1 cellular context compared by ENCODE assay signal in genomic region chr16:30921748-30922419, GRCh38.
A peak's percentile ranks its signal among the peaks of the same experiment; 100 is the strongest.
TF ChIP-seq lines count a peak whose summit lies in the region.

No MANE protein-coding gene starts in this region.

TF ChIP-seq in K562, 482 proteins besides CTCF, POLR2A, EP300 and RAD21 (continued from another document and continues in another):
- TF ChIP-seq TEAD1 (CRISPR knock-in tag; IDR thresholded peaks at IDR 0.05), result peak in 1 of 2 experiments; percentile 44; a peak in 2 of 4 replicates
- no peak for TF ChIP-seq COPS2 (conservative IDR thresholded peaks at IDR 0.05)
- peak; percentile 92 for TF ChIP-seq RBM25 (IDR thresholded peaks at IDR 0.05; ENCODE audit: low read depth, low read length, severe bottlenecking)
- TF ChIP-seq HNRNPUL1 (IDR thresholded peaks at IDR 0.05; ENCODE audit: low read length), result no peak
- TF ChIP-seq NFIX (CRISPR knock-in tag; IDR thresholded peaks at IDR 0.05; ENCODE audit: low read depth), result no peak
- no peak for TF ChIP-seq TCF7L2 (IDR thresholded peaks at IDR 0.05; ENCODE audit: low read depth, low read length)
- TF ChIP-seq MITF (IDR thresholded peaks at IDR 0.05), result no peak
- TF ChIP-seq ZNF75A (CRISPR knock-in tag; IDR thresholded peaks at IDR 0.05), result no peak
- no peak for TF ChIP-seq MEF2D (tag; conservative IDR thresholded peaks at IDR 0.05; ENCODE audit: low read depth)
- peak; percentile 48; the same call in 1 of the 2 replicates for TF ChIP-seq CREM (IDR thresholded peaks at IDR 0.05; ENCODE audit: low read depth)
- TF ChIP-seq SMARCC2 (IDR thresholded peaks at IDR 0.05; ENCODE audit: low read depth), result 0 out of 2 replicates have a peak, but pooled peaks have one; percentile 36
- TF ChIP-seq REST (CRISPR knock-in tag; IDR thresholded peaks at IDR 0.05; ENCODE audit: low read depth), result no peak
- TF ChIP-seq HNRNPK (IDR thresholded peaks at IDR 0.05; ENCODE audit: low read depth, low read length, poor library complexity, severe bottlenecking), result no peak
- no peak for TF ChIP-seq SRSF3 (IDR thresholded peaks at IDR 0.05; ENCODE audit: insufficient read depth, low read length)
- TF ChIP-seq MTA3 (IDR thresholded peaks at IDR 0.05; ENCODE audit: borderline replicate concordance), result peak; percentile 47; the same call in 1 of the 2 replicates
- TF ChIP-seq, protein P1, sequence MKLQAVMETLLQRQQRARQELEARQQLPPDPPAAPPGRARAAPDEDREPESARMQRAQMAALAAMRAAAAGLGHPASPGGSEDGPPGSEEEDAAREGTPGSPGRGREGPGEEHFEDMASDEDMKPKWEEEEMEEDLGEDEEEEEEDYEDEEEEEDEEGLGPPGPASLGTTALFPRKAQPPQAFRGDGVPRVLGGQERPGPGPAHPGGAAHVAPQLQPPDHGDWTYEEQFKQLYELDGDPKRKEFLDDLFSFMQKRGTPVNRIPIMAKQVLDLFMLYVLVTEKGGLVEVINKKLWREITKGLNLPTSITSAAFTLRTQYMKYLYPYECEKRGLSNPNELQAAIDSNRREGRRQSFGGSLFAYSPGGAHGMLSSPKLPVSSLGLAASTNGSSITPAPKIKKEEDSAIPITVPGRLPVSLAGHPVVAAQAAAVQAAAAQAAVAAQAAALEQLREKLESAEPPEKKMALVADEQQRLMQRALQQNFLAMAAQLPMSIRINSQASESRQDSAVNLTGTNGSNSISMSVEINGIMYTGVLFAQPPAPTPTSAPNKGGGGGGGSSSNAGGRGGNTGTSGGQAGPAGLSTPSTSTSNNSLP (IDR thresholded peaks at IDR 0.05; ENCODE audit: borderline replicate concordance, low read depth, low read length), result no peak
- no peak for TF ChIP-seq ZNF12 (CRISPR knock-in tag; IDR thresholded peaks at IDR 0.05)
- no peak for TF ChIP-seq ZC3H4 (CRISPR knock-in tag; IDR thresholded peaks at IDR 0.05; ENCODE audit: borderline replicate concordance)
- TF ChIP-seq, protein P2, sequence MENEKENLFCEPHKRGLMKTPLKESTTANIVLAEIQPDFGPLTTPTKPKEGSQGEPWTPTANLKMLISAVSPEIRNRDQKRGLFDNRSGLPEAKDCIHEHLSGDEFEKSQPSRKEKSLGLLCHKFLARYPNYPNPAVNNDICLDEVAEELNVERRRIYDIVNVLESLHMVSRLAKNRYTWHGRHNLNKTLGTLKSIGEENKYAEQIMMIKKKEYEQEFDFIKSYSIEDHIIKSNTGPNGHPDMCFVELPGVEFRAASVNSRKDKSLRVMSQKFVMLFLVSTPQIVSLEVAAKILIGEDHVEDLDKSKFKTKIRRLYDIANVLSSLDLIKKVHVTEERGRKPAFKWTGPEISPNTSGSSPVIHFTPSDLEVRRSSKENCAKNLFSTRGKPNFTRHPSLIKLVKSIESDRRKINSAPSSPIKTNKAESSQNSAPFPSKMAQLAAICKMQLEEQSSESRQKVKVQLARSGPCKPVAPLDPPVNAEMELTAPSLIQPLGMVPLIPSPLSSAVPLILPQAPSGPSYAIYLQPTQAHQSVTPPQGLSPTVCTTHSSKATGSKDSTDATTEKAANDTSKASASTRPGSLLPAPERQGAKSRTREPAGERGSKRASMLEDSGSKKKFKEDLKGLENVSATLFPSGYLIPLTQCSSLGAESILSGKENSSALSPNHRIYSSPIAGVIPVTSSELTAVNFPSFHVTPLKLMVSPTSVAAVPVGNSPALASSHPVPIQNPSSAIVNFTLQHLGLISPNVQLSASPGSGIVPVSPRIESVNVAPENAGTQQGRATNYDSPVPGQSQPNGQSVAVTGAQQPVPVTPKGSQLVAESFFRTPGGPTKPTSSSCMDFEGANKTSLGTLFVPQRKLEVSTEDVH (IDR thresholded peaks at IDR 0.05; ENCODE audit: low read depth, partially characterized antibody), result no peak
- TF ChIP-seq, protein P3, sequence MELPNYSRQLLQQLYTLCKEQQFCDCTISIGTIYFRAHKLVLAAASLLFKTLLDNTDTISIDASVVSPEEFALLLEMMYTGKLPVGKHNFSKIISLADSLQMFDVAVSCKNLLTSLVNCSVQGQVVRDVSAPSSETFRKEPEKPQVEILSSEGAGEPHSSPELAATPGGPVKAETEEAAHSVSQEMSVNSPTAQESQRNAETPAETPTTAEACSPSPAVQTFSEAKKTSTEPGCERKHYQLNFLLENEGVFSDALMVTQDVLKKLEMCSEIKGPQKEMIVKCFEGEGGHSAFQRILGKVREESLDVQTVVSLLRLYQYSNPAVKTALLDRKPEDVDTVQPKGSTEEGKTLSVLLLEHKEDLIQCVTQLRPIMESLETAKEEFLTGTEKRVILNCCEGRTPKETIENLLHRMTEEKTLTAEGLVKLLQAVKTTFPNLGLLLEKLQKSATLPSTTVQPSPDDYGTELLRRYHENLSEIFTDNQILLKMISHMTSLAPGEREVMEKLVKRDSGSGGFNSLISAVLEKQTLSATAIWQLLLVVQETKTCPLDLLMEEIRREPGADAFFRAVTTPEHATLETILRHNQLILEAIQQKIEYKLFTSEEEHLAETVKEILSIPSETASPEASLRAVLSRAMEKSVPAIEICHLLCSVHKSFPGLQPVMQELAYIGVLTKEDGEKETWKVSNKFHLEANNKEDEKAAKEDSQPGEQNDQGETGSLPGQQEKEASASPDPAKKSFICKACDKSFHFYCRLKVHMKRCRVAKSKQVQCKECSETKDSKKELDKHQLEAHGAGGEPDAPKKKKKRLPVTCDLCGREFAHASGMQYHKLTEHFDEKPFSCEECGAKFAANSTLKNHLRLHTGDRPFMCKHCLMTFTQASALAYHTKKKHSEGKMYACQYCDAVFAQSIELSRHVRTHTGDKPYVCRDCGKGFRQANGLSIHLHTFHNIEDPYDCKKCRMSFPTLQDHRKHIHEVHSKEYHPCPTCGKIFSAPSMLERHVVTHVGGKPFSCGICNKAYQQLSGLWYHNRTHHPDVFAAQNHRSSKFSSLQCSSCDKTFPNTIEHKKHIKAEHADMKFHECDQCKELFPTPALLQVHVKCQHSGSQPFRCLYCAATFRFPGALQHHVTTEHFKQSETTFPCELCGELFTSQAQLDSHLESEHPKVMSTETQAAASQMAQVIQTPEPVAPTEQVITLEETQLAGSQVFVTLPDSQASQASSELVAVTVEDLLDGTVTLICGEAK (IDR thresholded peaks at IDR 0.05), result no peak
- TF ChIP-seq, protein P3 (CRISPR knock-in tag; IDR thresholded peaks at IDR 0.05), result no peak
- no peak for TF ChIP-seq SETDB1 (IDR thresholded peaks at IDR 0.05; ENCODE audit: low read length)
- TF ChIP-seq SMARCB1 (IDR thresholded peaks at IDR 0.05; ENCODE audit: insufficient read length, low read depth), result no peak
- TF ChIP-seq, protein P4, sequence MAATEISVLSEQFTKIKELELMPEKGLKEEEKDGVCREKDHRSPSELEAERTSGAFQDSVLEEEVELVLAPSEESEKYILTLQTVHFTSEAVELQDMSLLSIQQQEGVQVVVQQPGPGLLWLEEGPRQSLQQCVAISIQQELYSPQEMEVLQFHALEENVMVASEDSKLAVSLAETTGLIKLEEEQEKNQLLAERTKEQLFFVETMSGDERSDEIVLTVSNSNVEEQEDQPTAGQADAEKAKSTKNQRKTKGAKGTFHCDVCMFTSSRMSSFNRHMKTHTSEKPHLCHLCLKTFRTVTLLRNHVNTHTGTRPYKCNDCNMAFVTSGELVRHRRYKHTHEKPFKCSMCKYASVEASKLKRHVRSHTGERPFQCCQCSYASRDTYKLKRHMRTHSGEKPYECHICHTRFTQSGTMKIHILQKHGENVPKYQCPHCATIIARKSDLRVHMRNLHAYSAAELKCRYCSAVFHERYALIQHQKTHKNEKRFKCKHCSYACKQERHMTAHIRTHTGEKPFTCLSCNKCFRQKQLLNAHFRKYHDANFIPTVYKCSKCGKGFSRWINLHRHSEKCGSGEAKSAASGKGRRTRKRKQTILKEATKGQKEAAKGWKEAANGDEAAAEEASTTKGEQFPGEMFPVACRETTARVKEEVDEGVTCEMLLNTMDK (IDR thresholded peaks at IDR 0.05; ENCODE audit: borderline replicate concordance, insufficient read depth, low read depth, low read length, poor library complexity, severe bottlenecking), result peak; percentile 11
- no peak for TF ChIP-seq POU5F1 (IDR thresholded peaks at IDR 0.05; ENCODE audit: borderline replicate concordance, low read depth, low read length, partially characterized antibody)
- TF ChIP-seq CHD1 (IDR thresholded peaks at IDR 0.05; ENCODE audit: low read length), result peak; percentile 60
- no peak for TF ChIP-seq ZNF707 (CRISPR knock-in tag; conservative IDR thresholded peaks at IDR 0.05)
- no peak for TF ChIP-seq RBM17 (IDR thresholded peaks at IDR 0.05; ENCODE audit: borderline replicate concordance, low read depth, low read length)
- TF ChIP-seq FUS (optimal IDR thresholded peaks at IDR 0.05; ENCODE audit: low read depth, low read length), result no peak
